8 cellular contexts compared by ENCODE assay signal in genomic region chr15:76235186-76235826, GRCh38.
DNase-seq lines count a peak whose midpoint lies in the region; ATAC-seq and TF ChIP-seq lines count a peak whose summit lies in the region.

No MANE protein-coding gene starts in this region.

- peaks cover 2% of the 10 kb centered on the region for H4K20me1 ChIP-seq in mammary epithelial cell (ENCODE audit: insufficient read depth, low read length)

- ATAC-seq in GM21737 (IDR thresholded peaks at IDR 0.05; ENCODE audit: unreplicated experiment) (no peak), GM18909 (IDR thresholded peaks at IDR 0.05; ENCODE audit: poor library complexity, unreplicated experiment) (no peak)

- H3K27ac ChIP-seq in mammary epithelial cell (ENCODE audit: insufficient read depth, low read depth, low read length): no peak overlapping the region

- no peaks in the 10 kb centered on the region for H3K4me1 ChIP-seq in mammary epithelial cell (ENCODE audit: insufficient read depth, low read length)

- no peak overlapping the region for H3K4me3 ChIP-seq in AG09309 (ENCODE audit: control insufficient read depth, low read depth, low read length)
- no peak overlapping the region for H3K4me3 ChIP-seq in mammary epithelial cell (replicated peaks in 1 of 3; ENCODE audit: insufficient read depth in 1 of 3, low read depth in 2 of 3, low read length in 3 of 3)

- no peaks in the 10 kb centered on the region for H3K79me2 ChIP-seq in mammary epithelial cell (ENCODE audit: insufficient read depth, low read length)

- BruUV-seq in mammary epithelial cell (replicated peaks; lab: Mats Ljungman, UMichigan): no TSS peak

- 97% methylated on average over 3 of the region's 3 CpGs for WGBS in mammary epithelial cell (ENCODE audit: low coverage, missing lambda C conversion rate)

- intact Hi-C loops in mammary epithelial cell (cut with micrococcal nuclease): loop anchor here (1.0 to 2.0 kb wide), 3 partner anchors 45 to 631 kb away; no protein-coding TSS in a partner anchor

- peak; percentile 45 for TF ChIP-seq CTCF in AG09309 (IDR thresholded peaks at IDR 0.05; ENCODE audit: control insufficient read depth, insufficient read depth, low read depth, low read length, missing control alignments)
- peak; percentile 37 for TF ChIP-seq CTCF in GM12873 (IDR thresholded peaks at IDR 0.05; ENCODE audit: insufficient read depth, low read depth, low read length, missing control alignments)
- peak; percentile 29 to 43 for TF ChIP-seq CTCF in mammary epithelial cell (conservative IDR thresholded peaks at IDR 0.05 in 1 of 2, IDR thresholded peaks at IDR 0.05 in 1 of 2; ENCODE audit: extremely low read depth in 1 of 2, insufficient read depth in 1 of 2, low read depth in 1 of 2, low read length in 2 of 2)

- H3K36me3 ChIP-seq in mammary epithelial cell (ENCODE audit: insufficient read depth, low read length): peaks cover 7% of the 10 kb centered on the region

- H3K9ac ChIP-seq in mammary epithelial cell (ENCODE audit: insufficient read depth, low read length): no peak overlapping the region

- in situ Hi-C loops in mammary epithelial cell (cut with MboI; ENCODE audit: low sequenced_read_pairs in 2 of 2): no loop called here

- no peaks in the 10 kb centered on the region for H3K27me3 ChIP-seq in mammary epithelial cell (ENCODE audit: insufficient read depth, low read length)

- no peak overlapping the region for H3K4me2 ChIP-seq in mammary epithelial cell (ENCODE audit: insufficient read depth, low read depth, low read length)

- H3K9me3 ChIP-seq in mammary epithelial cell (replicated peaks; ENCODE audit: insufficient read depth, low read length): no peaks in the 10 kb centered on the region

- CTCF ChIA-PET in mammary epithelial cell (lab: Charles Lee; ENCODE audit: low non-redundant PET): interaction anchor here (0.6 kb wide), 2 partner anchors 50 to 95 kb away, joined by 3 to 4 read pairs; no protein-coding TSS in a partner anchor

- dilution Hi-C loops in mammary epithelial cell (cut with HindIII; ENCODE audit: low sequenced_read_pairs): no loop called here

- peak; percentile 16 for DNase-seq in AG09309 (ENCODE audit: low read depth)
- DNase-seq in NCI-H460 (ENCODE audit: extremely low read depth, low read depth): peak; percentile 35
- peak; percentile 19 for DNase-seq in mammary epithelial cell
- peak; percentile 59 to 71 for DNase-seq in lung microvascular endothelial cell (ENCODE audit: low read depth in 2 of 2)
- no peak for DNase-seq in NK-92 treated with Interleukin-12 subunit alpha and Interleukin-12 subunit beta, amount 100 ng/mL, for 24 hours (lab: John Stamatoyannopoulos, UW)

- H2AFZ ChIP-seq in mammary epithelial cell (ENCODE audit: low read depth, low read length): no peak overlapping the region
